In the genomic region with DNA sequence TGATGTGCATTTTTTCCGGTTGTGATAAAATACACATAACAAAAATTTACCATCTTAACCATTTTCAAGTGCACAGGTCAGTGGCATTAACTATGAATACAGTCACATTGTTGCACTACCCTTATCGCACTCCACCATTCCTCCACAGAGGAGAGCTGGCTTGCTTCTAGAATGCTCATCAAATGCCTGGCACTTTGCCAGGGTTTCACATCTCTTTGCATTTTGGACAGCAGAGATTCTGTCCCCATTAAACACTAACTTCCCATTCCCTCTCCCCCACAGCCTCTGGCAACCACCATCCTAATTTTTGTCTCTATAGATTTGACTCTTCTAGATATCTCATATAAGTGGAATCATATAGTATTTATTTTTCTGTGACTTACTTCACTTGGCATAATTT, we compare ENCODE assay signal across 1 cellular context.
A peak's percentile ranks its signal among the peaks of the same experiment; 100 is the strongest.
TF ChIP-seq lines count a peak whose summit lies in the region.

No MANE protein-coding gene starts in this region.

TF ChIP-seq in K562, 482 proteins besides CTCF, POLR2A, EP300 and RAD21:
- peak; percentile 28; the same call in 1 of the 2 replicates for TF ChIP-seq CBFA2T3 (IDR thresholded peaks at IDR 0.05)
- TF ChIP-seq NFIX (CRISPR knock-in tag; IDR thresholded peaks at IDR 0.05; ENCODE audit: low read depth): peak; percentile 59
- TF ChIP-seq MTA3 (IDR thresholded peaks at IDR 0.05; ENCODE audit: borderline replicate concordance): no peak
- peak; percentile 94 for TF ChIP-seq NFIC (IDR thresholded peaks at IDR 0.05)
